In genomic region chr1:89536555-89537393, GRCh38 we compare ENCODE assay signal across 25 cellular contexts. TPM values are rescaled to one million over a fixed set of nuclear protein-coding genes. Genes with fewer than 3 reads are reported as not detected.
A peak's percentile ranks its signal among the peaks of the same experiment; 100 is the strongest.
DNase-seq lines count a peak whose midpoint lies in the region; ATAC-seq lines count a peak whose summit lies in the region.
"Had no signal": no experiment of that assay in that cellular context is flagged by ENCODE, and none has a peak within 500 bp of the region (broad histone marks: within the 10 kb centered on the region; RNA-seq: fewer than 3 reads in every experiment).

No MANE protein-coding gene starts in this region.

- intact Hi-C loops in activated CD4-positive, alpha-beta T cell treated with anti-CD3 and anti-CD28 coated beads, Interleukin-2, amount 10 ng/mL, durations not matched to agents 24 days and 14 days (cut with micrococcal nuclease), result loop anchor here (1.0 kb wide), 1 partner anchor 8 kb away; no protein-coding TSS in a partner anchor

- H3K4me1 Mint-ChIP-seq in activated CD4-positive, alpha-beta T cell treated with anti-CD3 and anti-CD28 coated beads, Interleukin-2, amount 10 ng/mL, durations not matched to agents 24 days and 14 days, result peaks cover 59% of the 10 kb centered on the region
- peaks cover 85% of the 10 kb centered on the region for H3K4me1 Mint-ChIP-seq in activated naive CD8-positive, alpha-beta T cell (ENCODE audit: low read depth)
- peaks cover 90% of the 10 kb centered on the region for H3K4me1 Mint-ChIP-seq in stimulated activated naive CD8-positive, alpha-beta T cell treated with anti-CD3 and anti-CD28 coated beads, Interleukin-15, amount 100 ng/mL, for 72 hours

- H3K27me3 Mint-ChIP-seq in activated CD4-positive, alpha-beta T cell treated with anti-CD3 and anti-CD28 coated beads, Interleukin-2, amount 10 ng/mL, durations not matched to agents 24 days and 14 days, result no peaks in the 10 kb centered on the region
- H3K27me3 Mint-ChIP-seq in activated naive CD8-positive, alpha-beta T cell, result no peaks in the 10 kb centered on the region
- no peaks in the 10 kb centered on the region for H3K27me3 Mint-ChIP-seq in stimulated activated naive CD8-positive, alpha-beta T cell treated with anti-CD3 and anti-CD28 coated beads, Interleukin-15, amount 100 ng/mL, for 72 hours
- H3K27me3 Mint-ChIP-seq: activated naive CD8-positive, alpha-beta T cell treated with anti-CD3 and anti-CD28 coated beads, Interleukin-2, amount 10 ng/mL, durations not matched to agents 7 days and 5 days; B cell; central memory CD8-positive, alpha-beta T cell had no signal

- peaks cover 6% of the 10 kb centered on the region for H3K9me3 Mint-ChIP-seq in activated CD4-positive, alpha-beta T cell treated with anti-CD3 and anti-CD28 coated beads, Interleukin-2, amount 10 ng/mL, durations not matched to agents 24 days and 14 days
- H3K9me3 Mint-ChIP-seq in activated naive CD8-positive, alpha-beta T cell (ENCODE audit: low read depth), result peaks cover 5% of the 10 kb centered on the region
- peaks cover 11 to 14% of the 10 kb centered on the region in 2 donors for H3K9me3 Mint-ChIP-seq in stimulated activated naive CD8-positive, alpha-beta T cell treated with anti-CD3 and anti-CD28 coated beads, Interleukin-15, amount 100 ng/mL, for 72 hours
- H3K9me3 Mint-ChIP-seq: central memory CD8-positive, alpha-beta T cell had no signal

- H3K36me3 Mint-ChIP-seq in activated CD4-positive, alpha-beta T cell treated with anti-CD3 and anti-CD28 coated beads, Interleukin-2, amount 10 ng/mL, durations not matched to agents 24 days and 14 days (ENCODE audit: low read depth), result peaks cover 80% of the 10 kb centered on the region
- peaks cover 48% of the 10 kb centered on the region for H3K36me3 Mint-ChIP-seq in activated naive CD8-positive, alpha-beta T cell

- peak; percentile 53 for DNase-seq in activated CD4-positive, alpha-beta T cell treated with anti-CD3 and anti-CD28 coated beads, Interleukin-2, amount 10 ng/mL, durations not matched to agents 24 days and 14 days
- DNase-seq in activated CD4-positive, alpha-beta T cell treated with anti-CD3 and anti-CD28 coated beads for 1 hour, result no peak
- peak; percentile 37 for DNase-seq in stimulated activated CD4-positive, alpha-beta T cell treated with anti-CD3 and anti-CD28 coated beads, Interleukin-4, amount 100 ng/mL, for 24 hours
- DNase-seq in stimulated activated CD4-positive, alpha-beta T cell treated with anti-CD3 and anti-CD28 coated beads, Interleukin-4, amount 100 ng/mL, for 4 hours, result no peak
- no peak for DNase-seq in stimulated activated naive CD8-positive, alpha-beta T cell treated with anti-CD3 and anti-CD28 coated beads, Interleukin-15, amount 100 ng/mL, for 72 hours
- no peak for DNase-seq in NCI-H1694 treated with DMSO at 0.1 percent for 48 hours (lab: John Stamatoyannopoulos, UW)
- DNase-seq: activated CD8-positive, alpha-beta memory T cell treated with anti-CD3 and anti-CD28 coated beads, Interleukin-2, amount 50 U/mL, for 48 hours; activated naive CD8-positive, alpha-beta T cell treated with anti-CD3 and anti-CD28 coated beads, Interleukin-2, amount 10 ng/mL, durations not matched to agents 7 days and 5 days; GDM1; glutamatergic neuron; GOT3; KG1; lower lobe of right lung; NCI-H1436 treated with DMSO at 0.1 percent for 48 hours; NCI-H2171; NCI-H510A treated with DMSO at 0.1 percent for 48 hours; pancreas; PC-9; Right ventricle myocardium superior; T1000; uterus had no signal

- peak overlapping the region; percentile 90 for H3K27ac Mint-ChIP-seq in activated CD4-positive, alpha-beta T cell treated with anti-CD3 and anti-CD28 coated beads, Interleukin-2, amount 10 ng/mL, durations not matched to agents 24 days and 14 days
- peak overlapping the region; percentile 93 for H3K27ac Mint-ChIP-seq in activated naive CD8-positive, alpha-beta T cell
- peak overlapping the region; percentile 79 to 84 for H3K27ac Mint-ChIP-seq in stimulated activated naive CD8-positive, alpha-beta T cell treated with anti-CD3 and anti-CD28 coated beads, Interleukin-15, amount 100 ng/mL, for 72 hours
- H3K27ac Mint-ChIP-seq: activated naive CD8-positive, alpha-beta T cell treated with anti-CD3 and anti-CD28 coated beads, Interleukin-2, amount 10 ng/mL, durations not matched to agents 7 days and 5 days; B cell had no signal

- peak; percentile 75 for ATAC-seq in stimulated activated naive CD8-positive, alpha-beta T cell treated with anti-CD3 and anti-CD28 coated beads, Interleukin-15, amount 100 ng/mL, for 72 hours
- no peak for ATAC-seq in HG02763 (IDR thresholded peaks at IDR 0.05; ENCODE audit: unreplicated experiment)
- ATAC-seq: lower lobe of right lung, pancreas had no signal

- H3K4me3 Mint-ChIP-seq in activated CD4-positive, alpha-beta T cell treated with anti-CD3 and anti-CD28 coated beads, Interleukin-2, amount 10 ng/mL, durations not matched to agents 24 days and 14 days, result peak overlapping the region; percentile 56
- peak overlapping the region; percentile 48 for H3K4me3 Mint-ChIP-seq in activated naive CD8-positive, alpha-beta T cell
- H3K4me3 Mint-ChIP-seq in stimulated activated naive CD8-positive, alpha-beta T cell treated with anti-CD3 and anti-CD28 coated beads, Interleukin-15, amount 100 ng/mL, for 72 hours, result no peak overlapping the region
- H3K4me3 Mint-ChIP-seq: activated naive CD8-positive, alpha-beta T cell treated with anti-CD3 and anti-CD28 coated beads, Interleukin-2, amount 10 ng/mL, durations not matched to agents 7 days and 5 days; B cell; central memory CD8-positive, alpha-beta T cell had no signal

RNA-seq across cellular contexts. Expression of gene LRRC8B, which starts 12.1 kb away (rescaled TPM):
- 74.5 and 76.8 TPM in 2 replicates for total RNA-seq in activated CD4-positive, alpha-beta T cell treated with anti-CD3 and anti-CD28 coated beads, Interleukin-2, amount 10 ng/mL, durations not matched to agents 24 days and 14 days

Comparison
In these comparisons a context has a peak if more than half of its experiments do, and no peak if none do; other contexts are left out.
1. DNase-seq: peak in activated CD4-positive, alpha-beta T cell treated with anti-CD3 and anti-CD28 coated beads, Interleukin-2, amount 10 ng/mL, durations not matched to agents 24 days and 14 days (single experiment) and stimulated activated CD4-positive, alpha-beta T cell treated with anti-CD3 and anti-CD28 coated beads, Interleukin-4, amount 100 ng/mL, for 24 hours (single experiment); none in activated CD4-positive, alpha-beta T cell treated with anti-CD3 and anti-CD28 coated beads for 1 hour (single experiment), stimulated activated CD4-positive, alpha-beta T cell treated with anti-CD3 and anti-CD28 coated beads, Interleukin-4, amount 100 ng/mL, for 4 hours (0 of 2), stimulated activated naive CD8-positive, alpha-beta T cell treated with anti-CD3 and anti-CD28 coated beads, Interleukin-15, amount 100 ng/mL, for 72 hours (0 of 2) and NCI-H1694 treated with DMSO at 0.1 percent for 48 hours (single experiment).
2. H3K4me3 Mint-ChIP-seq: peak in activated CD4-positive, alpha-beta T cell treated with anti-CD3 and anti-CD28 coated beads, Interleukin-2, amount 10 ng/mL, durations not matched to agents 24 days and 14 days (single experiment) and activated naive CD8-positive, alpha-beta T cell (single experiment); none in stimulated activated naive CD8-positive, alpha-beta T cell treated with anti-CD3 and anti-CD28 coated beads, Interleukin-15, amount 100 ng/mL, for 72 hours (0 of 2).
3. Peak in every context shown above with its lines, with median percentiles within 50 percentile points of each other: H3K27ac Mint-ChIP-seq.